ENCODE assay signal across 1 cellular context in the genomic region with DNA sequence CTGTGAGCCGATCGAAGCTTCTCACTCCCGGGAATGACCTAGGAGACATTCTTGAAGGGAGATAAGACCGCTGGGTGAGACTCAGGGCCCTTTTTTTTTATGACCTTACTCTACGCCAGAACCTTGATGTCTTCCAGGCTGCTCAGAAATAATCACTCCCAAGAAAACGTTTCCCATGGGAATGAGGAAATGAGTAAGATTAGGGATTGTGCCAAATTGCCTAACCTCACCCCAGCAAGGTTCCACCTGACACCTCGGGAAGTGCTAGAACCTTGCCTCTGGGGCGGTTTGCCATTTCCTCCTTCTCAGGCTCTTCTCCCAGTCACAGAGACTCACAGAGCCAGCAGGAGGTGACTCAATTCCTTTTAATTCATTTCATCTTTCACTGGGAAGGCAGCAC.
TF ChIP-seq lines count a peak whose summit lies in the region.

No MANE protein-coding gene starts in this region.

TF ChIP-seq in K562, 482 proteins besides CTCF, POLR2A, EP300 and RAD21 (continued from another document):
- TF ChIP-seq, protein P1, sequence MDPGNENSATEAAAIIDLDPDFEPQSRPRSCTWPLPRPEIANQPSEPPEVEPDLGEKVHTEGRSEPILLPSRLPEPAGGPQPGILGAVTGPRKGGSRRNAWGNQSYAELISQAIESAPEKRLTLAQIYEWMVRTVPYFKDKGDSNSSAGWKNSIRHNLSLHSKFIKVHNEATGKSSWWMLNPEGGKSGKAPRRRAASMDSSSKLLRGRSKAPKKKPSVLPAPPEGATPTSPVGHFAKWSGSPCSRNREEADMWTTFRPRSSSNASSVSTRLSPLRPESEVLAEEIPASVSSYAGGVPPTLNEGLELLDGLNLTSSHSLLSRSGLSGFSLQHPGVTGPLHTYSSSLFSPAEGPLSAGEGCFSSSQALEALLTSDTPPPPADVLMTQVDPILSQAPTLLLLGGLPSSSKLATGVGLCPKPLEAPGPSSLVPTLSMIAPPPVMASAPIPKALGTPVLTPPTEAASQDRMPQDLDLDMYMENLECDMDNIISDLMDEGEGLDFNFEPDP (CRISPR knock-in tag; IDR thresholded peaks at IDR 0.05), result no peak
- TF ChIP-seq RNF2 (IDR thresholded peaks at IDR 0.05) (no peak), ZKSCAN3 (CRISPR knock-in tag; IDR thresholded peaks at IDR 0.05) (no peak), GMEB1 (CRISPR knock-in tag; IDR thresholded peaks at IDR 0.05) (no peak), TFAM (CRISPR knock-in tag; conservative IDR thresholded peaks at IDR 0.05) (no peak), ESRRB (CRISPR knock-in tag; IDR thresholded peaks at IDR 0.05; ENCODE audit: borderline replicate concordance) (no peak), ERF (CRISPR knock-in tag; IDR thresholded peaks at IDR 0.05) (no peak)
